Comparison of ENCODE assay signal across 16 cellular contexts in the genomic region with DNA sequence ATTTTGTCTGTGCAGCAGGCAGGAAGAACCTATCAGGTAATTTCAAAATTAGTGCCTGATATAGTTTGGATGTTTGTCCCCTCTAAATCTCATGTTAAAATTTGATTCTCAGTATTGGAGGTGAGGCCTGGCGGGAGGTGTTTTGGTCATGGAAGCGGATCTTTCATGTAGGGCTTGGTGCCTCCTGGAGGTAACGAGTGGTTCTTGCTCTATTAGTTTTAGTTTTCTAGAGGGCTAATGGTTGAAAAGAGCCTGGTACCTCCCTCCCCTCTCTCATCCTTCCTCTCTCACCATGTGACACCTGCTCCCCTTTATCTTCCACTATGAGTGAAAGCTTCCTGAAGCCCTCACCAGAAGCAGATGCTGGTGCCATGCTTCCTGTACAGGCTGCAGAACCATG.
"Had no signal": no experiment of that assay in that cellular context is flagged by ENCODE, and none has a peak within 500 bp of the region (broad histone marks: within the 10 kb centered on the region; RNA-seq: fewer than 3 reads in every experiment).

No MANE protein-coding gene starts in this region.

- H3K4me3 ChIP-seq: lung, neural progenitor cell, smooth muscle cell, stomach, tibial artery had no signal

- H3K27ac ChIP-seq: neural progenitor cell, parathyroid adenoma, stomach, tibial artery had no signal

- DNase-seq: cortex of kidney; effector memory CD8-positive, alpha-beta T cell; head of caudate nucleus; kidney; midbrain; naive thymus-derived CD4-positive, alpha-beta T cell; stimulated activated CD4-positive, alpha-beta T cell treated with anti-CD3 and anti-CD28 coated beads, Interleukin-12 subunit alpha, Interleukin-12 subunit beta, amount 100 ng/mL, for 4 hours; stimulated activated CD4-positive, alpha-beta T cell treated with anti-CD3 and anti-CD28 coated beads, Interleukin-2, amount 100 ng/mL, for 24 hours; stimulated activated CD4-positive, alpha-beta T cell treated with anti-CD3 and anti-CD28 coated beads, Interleukin-4, amount 100 ng/mL, for 24 hours; stimulated activated naive CD4-positive, alpha-beta T cell treated with Interleukin-2 at 50 U/mL for 16 hours; stomach; tibial artery had no signal

- H3K4me1 ChIP-seq: neural progenitor cell, parathyroid adenoma, stomach, tibial artery had no signal

- H3K27me3 ChIP-seq: neural progenitor cell, stomach, tibial artery had no signal

- H3K9me3 ChIP-seq: stomach, tibial artery had no signal

- H3K36me3 ChIP-seq: neural progenitor cell, stomach, tibial artery had no signal
